23 cellular contexts compared by ENCODE assay signal in genomic region chr16:3014971-3015370, GRCh38. TPM values are rescaled to one million over a fixed set of nuclear protein-coding genes. Genes with fewer than 3 reads are reported as not detected.
DNase-seq lines count a peak whose midpoint lies in the region; FAIRE-seq and TF ChIP-seq lines count a peak whose summit lies in the region.
"Had no signal": no experiment of that assay in that cellular context is flagged by ENCODE, and none has a peak within 500 bp of the region (broad histone marks: within the 10 kb centered on the region; RNA-seq: fewer than 3 reads in every experiment).

No MANE protein-coding gene starts in this region.

- H2AFZ ChIP-seq in H9 (ENCODE audit: low read length) (no peak overlapping the region), H1 (ENCODE audit: low read length) (no peak overlapping the region), neuronal stem cell (ENCODE audit: low read length) (no peak overlapping the region)

- peaks cover 21 to 32% (median 30%) of the 10 kb centered on the region in 3 experiments for H3K36me3 Mint-ChIP-seq in H9 (ENCODE audit: insufficient read depth in 1 of 3, low read depth in 3 of 3)
- H3K36me3 Mint-ChIP-seq: CD14-positive monocyte had no signal

- no peak for TF ChIP-seq EP300 in H1 (IDR thresholded peaks at IDR 0.05; ENCODE audit: borderline replicate concordance in 1 of 2, low read depth in 2 of 2, low read length in 2 of 2)

- H3K27ac ChIP-seq in H9 (ENCODE audit: insufficient read length, low read depth, low read length) = no peak overlapping the region
- H3K27ac ChIP-seq in H1 (ENCODE audit: low read depth, low read length) = no peak overlapping the region
- no peak overlapping the region for H3K27ac ChIP-seq in neuronal stem cell (replicated peaks; ENCODE audit: low read length)
- H3K27ac ChIP-seq: Peyer's patch had no signal

- POLR2A ChIA-PET in H1 (lab: Charles Lee; ENCODE audit: partially characterized antibody) = interaction anchor here (0.8 to 35.7 kb wide), 13 partner anchors 2 to 84 kb away, joined by 3 to 1808 read pairs (median 4); partner anchors contain the start of genes BICDL2, CLDN6, CLDN9 and HCFC1R1

- no peaks in the 10 kb centered on the region for H3K9me3 ChIP-seq in H9 (ENCODE audit: control insufficient read depth, low read depth, low read length)
- no peaks in the 10 kb centered on the region for H3K9me3 ChIP-seq in H1 (ENCODE audit: insufficient read depth in 2 of 2, low read depth in 1 of 2, low read length in 1 of 2)
- H3K9me3 ChIP-seq in neuronal stem cell (replicated peaks in 1 of 2; ENCODE audit: control insufficient read depth in 2 of 2, insufficient read depth in 1 of 2, low read depth in 1 of 2, low read length in 2 of 2) = no peaks in the 10 kb centered on the region
- H3K9me3 ChIP-seq: MG63, Peyer's patch had no signal

- H3K79me1 ChIP-seq in H9 (ENCODE audit: insufficient read depth, low read depth, low read length, poor library complexity, severe bottlenecking) (no peaks in the 10 kb centered on the region), H1 (ENCODE audit: low read depth, low read length) (peaks cover 11% of the 10 kb centered on the region; the same call in 1 of the 2 replicates), neuronal stem cell (ENCODE audit: low read depth, low read length) (peaks cover 6% of the 10 kb centered on the region)

- no CpG with 5 or more reads among the region's 6 CpGs for WGBS in H9 (ENCODE audit: extremely low coverage, insufficient read length, low lambda C conversion rate)
- WGBS in H1 (ENCODE audit: extremely low coverage in 1 of 2, insufficient coverage in 1 of 2, insufficient read length in 1 of 2, insufficient replicate concordance in 2 of 2, low coverage in 1 of 2, low lambda C conversion rate in 2 of 2, missing lambda C conversion rate in 1 of 2), 2 experiments = 94% methylated on average over 6 of the region's 6 CpGs; no CpG with 5 or more reads in 1 of the 2 experiments
- WGBS in neuronal stem cell (ENCODE audit: extremely low coverage in 2 of 2, insufficient read length in 2 of 2, insufficient replicate concordance in 1 of 2), 2 donors = no CpG with 5 or more reads among the region's 6 CpGs

- peaks cover 9% of the 10 kb centered on the region; the same call in 1 of the 2 replicates for H3K79me2 ChIP-seq in H9 (ENCODE audit: insufficient read depth, low read length)
- peaks cover 11 to 28% of the 10 kb centered on the region in 2 experiments for H3K79me2 ChIP-seq in H1 (ENCODE audit: control insufficient read depth in 1 of 2, insufficient read depth in 2 of 2, low read length in 2 of 2)

- H3K4ac ChIP-seq in H9 (ENCODE audit: low read depth, low read length) (no peak overlapping the region), H1 (replicated peaks; ENCODE audit: insufficient read length, low read depth, low read length) (no peak overlapping the region), neuronal stem cell (ENCODE audit: low read length) (no peak overlapping the region)

- H2BK12ac ChIP-seq in H9 (ENCODE audit: insufficient read length, low read depth, low read length) (no peak overlapping the region), H1 (ENCODE audit: low read depth, low read length) (no peak overlapping the region), neuronal stem cell (ENCODE audit: low read length) (no peak overlapping the region)

- no peaks in the 10 kb centered on the region; a peak in 2 of 5 replicates for H3K9me3 Mint-ChIP-seq in H9
- H3K9me3 Mint-ChIP-seq: HFFc6 had no signal

- H3K4me3 ChIP-seq in H1 (ENCODE audit: extremely low read depth in 1 of 4, insufficient read depth in 2 of 4, low read depth in 3 of 4, low read length in 4 of 4) (0 out of 8 replicates have a peak overlapping the region, but pooled peaks of 1 of the 4 experiments have one; percentile 5), neuronal stem cell (ENCODE audit: low read length in 2 of 2) (no peak overlapping the region)
- H3K4me3 ChIP-seq: K562, MG63, Peyer's patch had no signal

- H3K4me2 ChIP-seq in H9 (ENCODE audit: insufficient read depth, insufficient read length, low read length) (no peak overlapping the region), H1 (ENCODE audit: insufficient read depth in 1 of 2, low read depth in 2 of 2, low read length in 2 of 2) (peak overlapping the region in 1 of 2 experiments; percentile 80; a peak in 1 of 4 replicates), neuronal stem cell (ENCODE audit: insufficient read depth, low read length, poor library complexity, severe bottlenecking) (no peak overlapping the region)

- H3K27ac Mint-ChIP-seq in H9 = peak overlapping the region in 2 of 3 experiments; percentile 82 to 93; a peak in 4 of 7 replicates
- H3K27ac Mint-ChIP-seq: CD14-positive monocyte, HFFc6 had no signal

- H4K91ac ChIP-seq in H9 (ENCODE audit: insufficient read length, low read depth, low read length) (no peak overlapping the region), H1 (replicated peaks; ENCODE audit: insufficient read length, low read length) (no peak overlapping the region), neuronal stem cell (ENCODE audit: low read depth, low read length, poor library complexity) (no peak overlapping the region)

- DNase-seq in H9 (no peak), H1 (ENCODE audit: low read depth in 1 of 2, low spot score in 2 of 2) (no peak), neuronal stem cell (ENCODE audit: low spot score) (no peak), glomerular visceral epithelial cell (ENCODE audit: extremely low spot score) (no peak)
- DNase-seq in stimulated activated CD4-positive, alpha-beta T cell treated with anti-CD3 and anti-CD28 coated beads, Interleukin-2, amount 100 ng/mL, for 48 hours = no peak
- no peak for DNase-seq in activated naive CD4-positive, alpha-beta T cell treated with Interleukin-2 at 50 U/mL for 16 hours
- DNase-seq: DMS53, GF-D8, HFFc6, MG63, NCI-H1417, NCI-H1694 treated with DMSO at 0.1 percent for 48 hours, NCI-H2081 treated with DMSO at 0.1 percent for 48 hours, NCI-H2171 treated with DMSO at 0.1 percent for 48 hours, NCI-H524 treated with DMSO at 0.1 percent for 48 hours, Peyer's patch had no signal

- H4K20me1 ChIP-seq in H9 (ENCODE audit: control insufficient read depth, insufficient read depth, insufficient read length) (no peaks in the 10 kb centered on the region), H1 (replicated peaks in 1 of 2; ENCODE audit: control insufficient read depth in 1 of 2, insufficient read depth in 2 of 2, low read length in 2 of 2) (peaks cover 16 to 32% of the 10 kb centered on the region in 2 experiments)

- no peak overlapping the region for H3K56ac ChIP-seq in H9 (ENCODE audit: insufficient read length, low read depth, low read length)
- H3K56ac ChIP-seq in H1 (replicated peaks; ENCODE audit: insufficient read length, low read depth, low read length) = no peak overlapping the region

- H2AK5ac ChIP-seq in H9 (ENCODE audit: insufficient read length, low read length) (no peak overlapping the region), H1 (ENCODE audit: low read depth, low read length) (no peak overlapping the region), neuronal stem cell (ENCODE audit: low read depth, low read length) (peak overlapping the region; percentile 46)

- peak overlapping the region; percentile 65 to 91 for H3K4me3 Mint-ChIP-seq in H9
- H3K4me3 Mint-ChIP-seq: HFFc6 had no signal

- H2BK20ac ChIP-seq in H9 (ENCODE audit: low read depth, low read length, poor library complexity, severe bottlenecking) (no peak overlapping the region), H1 (ENCODE audit: low read length) (no peak overlapping the region)

- no peak overlapping the region for H4K8ac ChIP-seq in H9 (replicated peaks; ENCODE audit: insufficient read length, low read depth, low read length)
- H4K8ac ChIP-seq in H1 (ENCODE audit: extremely low read depth, insufficient read depth, low read length) = no peak overlapping the region
- H4K8ac ChIP-seq in neuronal stem cell (ENCODE audit: low read depth, low read length) = no peak overlapping the region

- H3K9ac ChIP-seq in H9 (ENCODE audit: extremely low read depth, insufficient read length, low read length) (no peak overlapping the region), H1 (replicated peaks in 1 of 4; ENCODE audit: extremely low read depth in 1 of 4, low read depth in 3 of 4, low read length in 3 of 4) (no peak overlapping the region), neuronal stem cell (ENCODE audit: low read depth, low read length, poor library complexity) (no peak overlapping the region)

- H2BK15ac ChIP-seq in H9 (ENCODE audit: low read depth, low read length) (no peak overlapping the region), H1 (ENCODE audit: low read length) (0 out of 2 replicates have a peak overlapping the region, but pooled peaks have one; percentile 61), neuronal stem cell (ENCODE audit: low read length) (no peak overlapping the region)

- H3T11ph ChIP-seq in H9 (ENCODE audit: low read length) = no peak overlapping the region

- no peak overlapping the region for H2BK5ac ChIP-seq in H9 (ENCODE audit: insufficient read length, low read length)
- no peak overlapping the region for H2BK5ac ChIP-seq in H1 (ENCODE audit: low read depth, low read length)
- no peak overlapping the region for H2BK5ac ChIP-seq in neuronal stem cell (ENCODE audit: low read length)

- H3K18ac ChIP-seq in H9 (ENCODE audit: insufficient read length, low read depth, low read length) = no peak overlapping the region
- H3K18ac ChIP-seq in H1 (ENCODE audit: extremely low read depth, low read length) = no peak overlapping the region
- H3K18ac ChIP-seq in neuronal stem cell (ENCODE audit: low read length) = no peak overlapping the region

- H3K23me2 ChIP-seq in H9 (ENCODE audit: insufficient read length, low read depth, low read length, poor library complexity, severe bottlenecking) (peaks cover 17% of the 10 kb centered on the region), H1 (ENCODE audit: low read depth, low read length) (peaks cover 22% of the 10 kb centered on the region)

- H3K23ac ChIP-seq in H9 (ENCODE audit: insufficient read length, low read depth, low read length) (no peak overlapping the region), H1 (ENCODE audit: insufficient read length) (no peak overlapping the region), neuronal stem cell (ENCODE audit: low read depth, low read length, poor library complexity) (no peak overlapping the region)

- peaks cover 10% of the 10 kb centered on the region for H3K27me3 Mint-ChIP-seq in H9 (ENCODE audit: low read depth)

- H3K36me3 ChIP-seq in H1 (ENCODE audit: control insufficient read depth in 2 of 4, insufficient read depth in 4 of 4, low read length in 3 of 4) (peaks cover 6 to 20% (median 12%) of the 10 kb centered on the region in 4 experiments; a peak in 7 of 8 replicates), neuronal stem cell (replicated peaks in 1 of 2; ENCODE audit: control insufficient read depth in 2 of 2, insufficient read depth in 2 of 2, low read length in 2 of 2) (no peaks in the 10 kb centered on the region)
- H3K36me3 ChIP-seq: MG63, Peyer's patch had no signal

- no peak for TF ChIP-seq RAD21 in H1 (IDR thresholded peaks at IDR 0.05 in 1 of 2, conservative IDR thresholded peaks at IDR 0.05 in 1 of 2; ENCODE audit: low read depth in 2 of 2, low read length in 2 of 2)

- H3K4me1 ChIP-seq in H9 (ENCODE audit: insufficient read depth, low read length) (no peaks in the 10 kb centered on the region; the same call in 1 of the 2 replicates), H1 (replicated peaks in 1 of 4; ENCODE audit: control insufficient read depth in 3 of 4, insufficient read depth in 4 of 4, low read length in 3 of 4) (peaks cover 12 to 47% (median 41%) of the 10 kb centered on the region in 4 experiments), neuronal stem cell (ENCODE audit: control insufficient read depth in 2 of 2, insufficient read depth in 1 of 2, low read depth in 1 of 2, low read length in 2 of 2) (peaks cover 5 to 14% of the 10 kb centered on the region in 2 donors)

- no peak for FAIRE-seq in H1 (lab: Jason Lieb, UNC)
- FAIRE-seq: A204.1, D721Med, H54, K562 had no signal

- no peak overlapping the region for H4K5ac ChIP-seq in H9 (ENCODE audit: insufficient read length, low read depth, low read length)
- no peak overlapping the region for H4K5ac ChIP-seq in H1 (ENCODE audit: insufficient read length, low read depth, low read length)

- H2BK120ac ChIP-seq in H9 (ENCODE audit: low read depth, low read length, poor library complexity, severe bottlenecking) = no peak overlapping the region
- H2BK120ac ChIP-seq in H1 (replicated peaks; ENCODE audit: low read depth, low read length) = no peak overlapping the region
- no peak overlapping the region for H2BK120ac ChIP-seq in neuronal stem cell (ENCODE audit: low read depth, low read length)

- CTCF ChIA-PET in H1 (lab: Charles Lee; ENCODE audit: partially characterized antibody) = interaction anchor here (0.8 to 11.3 kb wide), 7 partner anchors 10 to 45 kb away, joined by 3 to 213 read pairs (median 4); no protein-coding TSS in a partner anchor

- TF ChIP-seq CTCF in H9 (conservative IDR thresholded peaks at IDR 0.05) (no peak), H1 (IDR thresholded peaks at IDR 0.05; ENCODE audit: control extremely low read depth in 1 of 3, insufficient read depth in 1 of 3, low read depth in 1 of 3, low read length in 3 of 3) (no peak)

- no peaks in the 10 kb centered on the region for H3K27me3 ChIP-seq in H9 (ENCODE audit: insufficient read depth, low read length)
- no peaks in the 10 kb centered on the region; a peak in 1 of 7 replicates for H3K27me3 ChIP-seq in H1 (replicated peaks in 1 of 4; ENCODE audit: control insufficient read depth in 3 of 4, extremely low read depth in 1 of 4, insufficient read depth in 3 of 4, low read length in 3 of 4)
- peaks cover 9 to 68% (median 40%) of the 10 kb centered on the region in 3 experiments for H3K27me3 ChIP-seq in neuronal stem cell (ENCODE audit: control insufficient read depth in 3 of 3, insufficient read depth in 3 of 3, low read depth in 1 of 3, low read length in 3 of 3)
- H3K27me3 ChIP-seq: MG63, Peyer's patch had no signal

- H3K14ac ChIP-seq in H9 (ENCODE audit: insufficient read depth, low read length) (no peak overlapping the region), H1 (ENCODE audit: insufficient read length) (no peak overlapping the region), neuronal stem cell (ENCODE audit: low read length) (no peak overlapping the region)

- TF ChIP-seq POLR2A in H1 (IDR thresholded peaks at IDR 0.05; ENCODE audit: control extremely low read depth in 1 of 2, low read depth in 2 of 2, low read length in 2 of 2) = peak in 1 of 2 experiments; percentile 44; a peak in 1 of 3 replicates

- H3K4me1 Mint-ChIP-seq in H9 = peaks cover 43 to 82% of the 10 kb centered on the region in 2 experiments

RNA-seq across cellular contexts. Expression of gene CLDN9, which starts 2.2 kb away (rescaled TPM):
- 1.3 and 1.5 TPM in 2 replicates for total RNA-seq in H9 (2021)
- 0.60 and 0.77 TPM in 2 replicates for total RNA-seq in H1 (2021; fragmentation: NEBNext Ultra II Directional; extraction: Animal tissue kit (Norgen Biotek cat#: 25700))
- 0.89 and 2.2 TPM in 2 replicates for polyA plus RNA-seq in H1 (2011; rRNA removed)
- 1.1 TPM for polyA plus RNA-seq in H1 (2011; cell fraction: cytosol; rRNA removed)
- polyA plus RNA-seq in H1 (2011; cell fraction: nucleus; rRNA removed) = 1.5 TPM
- 0.88 to 1.4 TPM (median 1.3 TPM) in 4 replicates for polyA plus RNA-seq in H1 (2012, experiment 1 of 2)
- 0.79 TPM for polyA plus RNA-seq in H1 (2012, experiment 2 of 2)
- polyA plus RNA-seq in H1 (2013, experiment 1 of 2) = 0.45 TPM
- 0.64 TPM for polyA plus RNA-seq in H1 (2013, experiment 2 of 2)
- 0.54 and 0.69 TPM in 2 replicates for polyA minus RNA-seq in H1 (2011; rRNA and poly(A)+ RNA removed)
- polyA minus RNA-seq in H1 (2011; cell fraction: cytosol; rRNA and poly(A)+ RNA removed) = 1.2 TPM
- 2.4 TPM for polyA minus RNA-seq in H1 (2011; cell fraction: nucleus; rRNA and poly(A)+ RNA removed)
- not detected for polyA plus RNA-seq in neuronal stem cell (2013, experiment 1 of 2)
- not detected for polyA plus RNA-seq in neuronal stem cell (2013, experiment 2 of 2)
- total RNA-seq: HFFc6, LHCN-M2 had no signal
- polyA plus RNA-seq: CD14-positive monocyte had no signal

RNA-seq across cellular contexts. Expression of gene CLDN6, which starts 3.0 kb away (rescaled TPM):
- total RNA-seq in H9 (2021) = 743 and 757 TPM in 2 replicates
- total RNA-seq in H1 (2021; fragmentation: NEBNext Ultra II Directional; extraction: Animal tissue kit (Norgen Biotek cat#: 25700)) = 747 and 793 TPM in 2 replicates
- polyA plus RNA-seq in H1 (2011; rRNA removed) = 1,115 and 1,541 TPM in 2 replicates
- 1,064 TPM for polyA plus RNA-seq in H1 (2011; cell fraction: cytosol; rRNA removed)
- polyA plus RNA-seq in H1 (2011; cell fraction: nucleus; rRNA removed) = 853 TPM
- polyA plus RNA-seq in H1 (2012, experiment 1 of 2) = 1,062 to 1,141 TPM (median 1,120 TPM) in 4 replicates
- 1,707 TPM for polyA plus RNA-seq in H1 (2012, experiment 2 of 2)
- 1,092 TPM for polyA plus RNA-seq in H1 (2013, experiment 1 of 2)
- 1,249 TPM for polyA plus RNA-seq in H1 (2013, experiment 2 of 2)
- polyA minus RNA-seq in H1 (2011; rRNA and poly(A)+ RNA removed) = 497 and 676 TPM in 2 replicates
- 373 TPM for polyA minus RNA-seq in H1 (2011; cell fraction: cytosol; rRNA and poly(A)+ RNA removed)
- polyA minus RNA-seq in H1 (2011; cell fraction: nucleus; rRNA and poly(A)+ RNA removed) = 219 TPM
- polyA plus RNA-seq in neuronal stem cell (2013, experiment 1 of 2) = 14.1 TPM
- 14.2 TPM for polyA plus RNA-seq in neuronal stem cell (2013, experiment 2 of 2)
- total RNA-seq: OCI-LY7, Peyer's patch had no signal
- polyA plus RNA-seq: CD14-positive monocyte had no signal

RNA-seq across cellular contexts. Expression of gene TNFRSF12A, which starts 5.2 kb away (rescaled TPM):
- 147 and 148 TPM in 2 replicates for total RNA-seq in H9 (2021)
- total RNA-seq in H1 (2021; fragmentation: NEBNext Ultra II Directional; extraction: Animal tissue kit (Norgen Biotek cat#: 25700)) = 77.0 and 81.0 TPM in 2 replicates
- polyA plus RNA-seq in H1 (2011; rRNA removed) = 82.5 and 121 TPM in 2 replicates
- polyA plus RNA-seq in H1 (2011; cell fraction: cytosol; rRNA removed) = 88.3 TPM
- 120 TPM for polyA plus RNA-seq in H1 (2011; cell fraction: nucleus; rRNA removed)
- 45.8 to 72.6 TPM (median 63.2 TPM) in 4 replicates for polyA plus RNA-seq in H1 (2012, experiment 1 of 2)
- polyA plus RNA-seq in H1 (2012, experiment 2 of 2) = 45.0 TPM
- polyA plus RNA-seq in H1 (2013, experiment 1 of 2) = 89.9 TPM
- polyA plus RNA-seq in H1 (2013, experiment 2 of 2) = 111 TPM
- polyA minus RNA-seq in H1 (2011; rRNA and poly(A)+ RNA removed) = 16.6 and 17.1 TPM in 2 replicates
- polyA minus RNA-seq in H1 (2011; cell fraction: cytosol; rRNA and poly(A)+ RNA removed) = 52.9 TPM
- polyA minus RNA-seq in H1 (2011; cell fraction: nucleus; rRNA and poly(A)+ RNA removed) = 42.5 TPM
- polyA plus RNA-seq in neuronal stem cell (2013, experiment 1 of 2) = 10.4 TPM
- polyA plus RNA-seq in neuronal stem cell (2013, experiment 2 of 2) = 10.2 TPM

RNA-seq across cellular contexts. Expression of gene HCFC1R1, which starts 8.8 kb away (rescaled TPM):
- total RNA-seq in H9 (2021) = 61.1 and 61.3 TPM in 2 replicates
- total RNA-seq in H1 (2021; fragmentation: NEBNext Ultra II Directional; extraction: Animal tissue kit (Norgen Biotek cat#: 25700)) = 66.2 and 72.7 TPM in 2 replicates
- polyA plus RNA-seq in H1 (2011; rRNA removed) = 138 and 195 TPM in 2 replicates
- 98.0 TPM for polyA plus RNA-seq in H1 (2011; cell fraction: cytosol; rRNA removed)
- 119 TPM for polyA plus RNA-seq in H1 (2011; cell fraction: nucleus; rRNA removed)
- 100 to 142 TPM (median 123 TPM) in 4 replicates for polyA plus RNA-seq in H1 (2012, experiment 1 of 2)
- polyA plus RNA-seq in H1 (2012, experiment 2 of 2) = 151 TPM
- 119 TPM for polyA plus RNA-seq in H1 (2013, experiment 1 of 2)
- polyA plus RNA-seq in H1 (2013, experiment 2 of 2) = 124 TPM
- polyA minus RNA-seq in H1 (2011; rRNA and poly(A)+ RNA removed) = 16.3 and 19.5 TPM in 2 replicates
- 37.1 TPM for polyA minus RNA-seq in H1 (2011; cell fraction: cytosol; rRNA and poly(A)+ RNA removed)
- 29.6 TPM for polyA minus RNA-seq in H1 (2011; cell fraction: nucleus; rRNA and poly(A)+ RNA removed)
- 113 TPM for polyA plus RNA-seq in neuronal stem cell (2013, experiment 1 of 2)
- 117 TPM for polyA plus RNA-seq in neuronal stem cell (2013, experiment 2 of 2)

RNA-seq across cellular contexts. Expression of gene THOC6, which starts 8.9 kb away (rescaled TPM):
- total RNA-seq in H9 (2021) = 65.7 and 68.2 TPM in 2 replicates
- 78.5 and 82.9 TPM in 2 replicates for total RNA-seq in H1 (2021; fragmentation: NEBNext Ultra II Directional; extraction: Animal tissue kit (Norgen Biotek cat#: 25700))
- 111 and 137 TPM in 2 replicates for polyA plus RNA-seq in H1 (2011; rRNA removed)
- 105 TPM for polyA plus RNA-seq in H1 (2011; cell fraction: cytosol; rRNA removed)
- 118 TPM for polyA plus RNA-seq in H1 (2011; cell fraction: nucleus; rRNA removed)
- polyA plus RNA-seq in H1 (2012, experiment 1 of 2) = 65.6 to 98.4 TPM (median 93.0 TPM) in 4 replicates
- 114 TPM for polyA plus RNA-seq in H1 (2012, experiment 2 of 2)
- 36.7 TPM for polyA plus RNA-seq in H1 (2013, experiment 1 of 2)
- polyA plus RNA-seq in H1 (2013, experiment 2 of 2) = 34.1 TPM
- 48.6 and 73.0 TPM in 2 replicates for polyA minus RNA-seq in H1 (2011; rRNA and poly(A)+ RNA removed)
- polyA minus RNA-seq in H1 (2011; cell fraction: cytosol; rRNA and poly(A)+ RNA removed) = 59.2 TPM
- 37.9 TPM for polyA minus RNA-seq in H1 (2011; cell fraction: nucleus; rRNA and poly(A)+ RNA removed)
- polyA plus RNA-seq in neuronal stem cell (2013, experiment 1 of 2) = 24.2 TPM
- 23.0 TPM for polyA plus RNA-seq in neuronal stem cell (2013, experiment 2 of 2)
